8 cellular contexts compared by ENCODE assay signal in genomic region chr1:102434421-102434820, GRCh38.
DNase-seq lines count a peak whose midpoint lies in the region; ATAC-seq and TF ChIP-seq lines count a peak whose summit lies in the region.

No MANE protein-coding gene starts in this region.

- H3K4me2 ChIP-seq in GM23338 (no peak overlapping the region), OCI-LY7 (ENCODE audit: low read length) (no peak overlapping the region)

- H3K36me3 ChIP-seq in GM23338 (ENCODE audit: insufficient read depth) (no peaks in the 10 kb centered on the region), OCI-LY7 (ENCODE audit: insufficient read depth, low read length) (no peaks in the 10 kb centered on the region), Peyer's patch (no peaks in the 10 kb centered on the region)

- intact Hi-C loops in OCI-LY7 (cut with micrococcal nuclease; ENCODE audit: unreplicated experiment): loop anchor here (5.0 kb wide), 2 partner anchors 667 to 912 kb away; no protein-coding TSS in a partner anchor

- H3F3A ChIP-seq in GM23338 (replicated peaks; ENCODE audit: low read depth): no peaks in the 10 kb centered on the region

- no peaks in the 10 kb centered on the region for H4K20me1 ChIP-seq in GM23338 (replicated peaks; ENCODE audit: insufficient read depth)
- no peaks in the 10 kb centered on the region for H4K20me1 ChIP-seq in OCI-LY7 (ENCODE audit: insufficient read depth, low read length)

- H3K4me3 ChIP-seq in GM23338: no peak overlapping the region
- no peak overlapping the region for H3K4me3 ChIP-seq in OCI-LY7 (ENCODE audit: low read depth, low read length, poor library complexity, severe bottlenecking)
- no peak overlapping the region for H3K4me3 ChIP-seq in Peyer's patch

- CTCF ChIA-PET in OCI-LY7 (lab: Charles Lee; ENCODE audit: unreplicated experiment): no interaction called here

- no peaks in the 10 kb centered on the region for H3K4me1 Mint-ChIP-seq in GM23338

- H3K4me1 ChIP-seq in GM23338 (ENCODE audit: insufficient read depth): no peaks in the 10 kb centered on the region
- H3K4me1 ChIP-seq in OCI-LY7 (ENCODE audit: insufficient read depth, low read length, poor library complexity, severe bottlenecking): no peaks in the 10 kb centered on the region
- no peaks in the 10 kb centered on the region for H3K4me1 ChIP-seq in Peyer's patch

- ATAC-seq in GM23338: peak; percentile 78
- ATAC-seq in HG03159 (IDR thresholded peaks at IDR 0.05; ENCODE audit: unreplicated experiment): no peak

- no TSS peak for BruUV-seq in OCI-LY7 (replicated peaks; lab: Mats Ljungman, UMichigan)

- peak; percentile 76 to 90 for TF ChIP-seq CTCF in GM23338 (conservative IDR thresholded peaks at IDR 0.05; ENCODE audit: low read depth in 2 of 2)
- peak; percentile 77 for TF ChIP-seq CTCF in OCI-LY7 (conservative IDR thresholded peaks at IDR 0.05; ENCODE audit: low read length)
- TF ChIP-seq CTCF in Peyer's patch (IDR thresholded peaks at IDR 0.05): peak in 2 of 6 experiments; percentile 5 to 14

- H3K79me2 ChIP-seq in GM23338 (replicated peaks; ENCODE audit: insufficient read depth): no peaks in the 10 kb centered on the region
- no peaks in the 10 kb centered on the region for H3K79me2 ChIP-seq in OCI-LY7 (ENCODE audit: insufficient read depth, low read depth, low read length)

- H3K9me2 ChIP-seq in GM23338 (ENCODE audit: insufficient read depth) (0 out of 2 replicates have a peak, but pooled peaks cover 8% of the 10 kb centered on the region), OCI-LY7 (ENCODE audit: insufficient read depth, low read length) (no peaks in the 10 kb centered on the region)

- H3K9me3 Mint-ChIP-seq in GM23338: 0 out of 3 replicates have a peak, but pooled peaks cover 7% of the 10 kb centered on the region

- peaks cover 7% of the 10 kb centered on the region for H3K27me3 Mint-ChIP-seq in GM23338 (ENCODE audit: insufficient read depth, low read depth, poor library complexity)

- no peak overlapping the region for H3K27ac Mint-ChIP-seq in GM23338

- H3K27me3 ChIP-seq in GM23338 (ENCODE audit: insufficient read depth) (no peaks in the 10 kb centered on the region), Peyer's patch (no peaks in the 10 kb centered on the region)

- no peak overlapping the region for H3K4me3 Mint-ChIP-seq in GM23338

- no peak overlapping the region for H3K27ac ChIP-seq in GM23338 (ENCODE audit: low read depth)
- no peak overlapping the region for H3K27ac ChIP-seq in OCI-LY7 (ENCODE audit: low read depth, low read length, poor library complexity, severe bottlenecking)
- H3K27ac ChIP-seq in Peyer's patch: no peak overlapping the region

- POLR2A ChIA-PET in OCI-LY7 (lab: Charles Lee): no interaction called here

- no peak overlapping the region for H2AFZ ChIP-seq in GM23338
- H2AFZ ChIP-seq in OCI-LY7 (ENCODE audit: low read length): peak overlapping the region; percentile 60; the same call in 1 of the 2 replicates

- TF ChIP-seq POLR2A in Peyer's patch (IDR thresholded peaks at IDR 0.05): no peak

- H3K36me3 Mint-ChIP-seq in GM23338 (ENCODE audit: low read depth): no peaks in the 10 kb centered on the region; the same call in 2 of the 3 replicates

- DNase-seq in ELF-1 (ENCODE audit: low read depth, low spot score): peak; percentile 45
- DNase-seq in GM23338 (ENCODE audit: low spot score): peak; percentile 87
- peak; percentile 58 for DNase-seq in OCI-LY7 (ENCODE audit: low spot score)
- peak; percentile 45 for DNase-seq in iPS DF 19.7 (ENCODE audit: low read depth, low spot score)
- DNase-seq in Peyer's patch: no peak
- DNase-seq in GOT3 (lab: John Stamatoyannopoulos, UW): no peak
- no peak for DNase-seq in cerebellum (ENCODE audit: low spot score)

- no peaks in the 10 kb centered on the region for H3K9me3 ChIP-seq in OCI-LY7 (ENCODE audit: low read length)
- H3K9me3 ChIP-seq in Peyer's patch: no peaks in the 10 kb centered on the region

TF ChIP-seq in GM23338, 12 proteins besides CTCF, POLR2A, EP300 and RAD21:
- TF ChIP-seq ETS1 (IDR thresholded peaks at IDR 0.05): no peak
- no peak for TF ChIP-seq EZH2phosphoT487 (IDR thresholded peaks at IDR 0.05; ENCODE audit: unreplicated experiment)

Comparison
In these comparisons a context has a peak if more than half of its experiments do, and no peak if none do; other contexts are left out.
1. DNase-seq: peak in ELF-1 (single experiment), GM23338 (single experiment), OCI-LY7 (single experiment) and iPS DF 19.7 (single experiment); none in Peyer's patch (0 of 3), GOT3 (single experiment) and cerebellum (single experiment).